In genomic region chr14:69755299-69755698, GRCh38 we compare ENCODE assay signal across 1 cellular context.
TF ChIP-seq lines count a peak whose summit lies in the region.

No MANE protein-coding gene starts in this region.

TF ChIP-seq in HepG2, 621 proteins besides CTCF, POLR2A, EP300 and RAD21:
- TF ChIP-seq FOXK1 (CRISPR knock-in tag; IDR thresholded peaks at IDR 0.05; ENCODE audit: borderline replicate concordance, low read depth) (0 out of 2 replicates have a peak, but pooled peaks have one; percentile 7), ZUFSP (CRISPR knock-in tag; IDR thresholded peaks at IDR 0.05; ENCODE audit: borderline replicate concordance) (no peak)
